8 cellular contexts compared by ENCODE assay signal in the genomic region with DNA sequence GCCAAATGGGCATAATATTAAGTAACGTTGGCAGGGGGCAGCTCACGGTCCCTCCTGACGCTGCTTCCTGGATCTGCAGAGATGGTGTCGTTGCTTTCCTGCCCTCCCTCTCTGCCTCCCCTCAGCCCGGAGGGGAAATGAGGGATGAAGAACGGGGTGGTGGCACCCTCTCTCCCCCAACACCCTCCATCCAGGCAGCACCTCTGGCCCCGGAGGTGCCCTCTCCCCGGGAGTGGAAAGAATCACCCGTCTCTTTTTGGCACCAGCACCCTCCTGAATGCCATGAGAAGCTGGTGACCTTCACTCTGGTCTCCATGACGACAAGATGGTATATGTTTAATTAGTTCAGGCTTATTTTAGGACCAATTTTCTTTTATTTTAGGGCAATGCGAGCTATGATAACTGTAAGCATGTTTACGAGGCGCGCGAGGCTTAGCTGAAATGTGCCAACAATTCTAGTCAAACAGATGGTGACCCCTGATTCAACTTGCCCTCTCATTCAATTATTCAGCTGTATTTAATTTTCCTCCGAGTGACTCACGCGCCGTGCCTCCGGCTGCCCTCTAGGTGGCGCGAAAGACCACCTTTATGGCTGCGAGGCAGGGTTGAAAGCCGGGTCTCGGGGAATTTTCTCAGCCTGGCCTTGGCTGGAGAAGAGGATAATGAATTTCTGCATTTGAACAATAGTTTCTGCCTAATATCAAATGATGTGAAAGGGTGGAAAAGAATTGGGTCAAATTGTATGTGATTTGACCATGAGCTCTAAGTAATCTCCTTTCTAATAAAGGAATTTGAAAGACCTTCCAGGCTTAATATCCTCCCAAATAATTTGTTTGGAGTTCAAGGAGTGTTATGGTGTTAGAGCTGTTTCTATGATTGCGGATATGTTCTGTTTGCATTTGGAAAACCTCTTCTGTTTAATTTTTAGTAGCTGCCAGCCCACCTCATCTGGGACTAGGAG.
DNase-seq lines count a peak whose midpoint lies in the region; ATAC-seq and TF ChIP-seq lines count a peak whose summit lies in the region.

No MANE protein-coding gene starts in this region.

- ATAC-seq in GM18868 (IDR thresholded peaks at IDR 0.05; ENCODE audit: unreplicated experiment) (peak; percentile 57), GM21360 (IDR thresholded peaks at IDR 0.05; ENCODE audit: unreplicated experiment) (no peak)

- DNase-seq in AG08395 (ENCODE audit: low spot score): peak; percentile 93
- DNase-seq in NCI-H446 (lab: John Stamatoyannopoulos, UW): peak; percentile 65 to 86
- peak; percentile 85 for DNase-seq in activated CD4-positive, alpha-beta T cell treated with anti-CD3 and anti-CD28 coated beads, Interleukin-2, amount 10 ng/mL, durations not matched to agents 24 days and 14 days
- peak; percentile 82 for DNase-seq in ecto neural progenitor cell (ENCODE audit: low spot score)
- DNase-seq in lower leg skin (ENCODE audit: low spot score in 2 of 2): peak; percentile 78 to 95
- peak in 2 of 3 donors; percentile 32 to 37 for DNase-seq in stimulated activated CD4-positive, alpha-beta T cell treated with anti-CD3 and anti-CD28 coated beads, TNF-alpha, amount 100 ng/mL, for 48 hours (ENCODE audit: low read depth in 3 of 3)

- TF ChIP-seq CTCF in lower leg skin (IDR thresholded peaks at IDR 0.05): peak in 1 of 3 donors; percentile 65

- H3K27me3 Mint-ChIP-seq in activated CD4-positive, alpha-beta T cell treated with anti-CD3 and anti-CD28 coated beads, Interleukin-2, amount 10 ng/mL, durations not matched to agents 24 days and 14 days: peaks cover 13% of the 10 kb centered on the region

- H3K27ac Mint-ChIP-seq in activated CD4-positive, alpha-beta T cell treated with anti-CD3 and anti-CD28 coated beads, Interleukin-2, amount 10 ng/mL, durations not matched to agents 24 days and 14 days: no peak overlapping the region

- H3K4me1 Mint-ChIP-seq in activated CD4-positive, alpha-beta T cell treated with anti-CD3 and anti-CD28 coated beads, Interleukin-2, amount 10 ng/mL, durations not matched to agents 24 days and 14 days: no peaks in the 10 kb centered on the region

- no peak overlapping the region for H3K4me3 ChIP-seq in lower leg skin (ENCODE audit: low read depth, poor library complexity, severe bottlenecking)

- no peaks in the 10 kb centered on the region for H3K9me3 Mint-ChIP-seq in activated CD4-positive, alpha-beta T cell treated with anti-CD3 and anti-CD28 coated beads, Interleukin-2, amount 10 ng/mL, durations not matched to agents 24 days and 14 days

- TF ChIP-seq POLR2A in lower leg skin (IDR thresholded peaks at IDR 0.05): no peak

- intact Hi-C loops in activated CD4-positive, alpha-beta T cell treated with anti-CD3 and anti-CD28 coated beads, Interleukin-2, amount 10 ng/mL, durations not matched to agents 24 days and 14 days (cut with micrococcal nuclease): loop anchor here (5.0 kb wide), 1 partner anchor 669 kb away; no protein-coding TSS in a partner anchor
- intact Hi-C loops in lower leg skin (cut with DNase I; ENCODE audit: low total_unique reads): loop anchor here (5.0 kb wide), 1 partner anchor 1539 kb away; no protein-coding TSS in a partner anchor

- whole genome bisulfite sequencing in lower leg skin, 2 donors: 12 to 18% methylated on average over 26 of the region's 26 CpGs

- no peaks in the 10 kb centered on the region for H3K36me3 Mint-ChIP-seq in activated CD4-positive, alpha-beta T cell treated with anti-CD3 and anti-CD28 coated beads, Interleukin-2, amount 10 ng/mL, durations not matched to agents 24 days and 14 days (ENCODE audit: low read depth)

- H3K4me3 Mint-ChIP-seq in activated CD4-positive, alpha-beta T cell treated with anti-CD3 and anti-CD28 coated beads, Interleukin-2, amount 10 ng/mL, durations not matched to agents 24 days and 14 days: no peak overlapping the region

Comparison
In these comparisons a context has a peak if more than half of its experiments do, and no peak if none do; other contexts are left out.
1. DNase-seq: peak in every context shown above with its lines; median percentile 93 in AG08395; 86 in lower leg skin; 85 in activated CD4-positive, alpha-beta T cell treated with anti-CD3 and anti-CD28 coated beads, Interleukin-2, amount 10 ng/mL, durations not matched to agents 24 days and 14 days; 82 in ecto neural progenitor cell; 76 in NCI-H446; 34 in stimulated activated CD4-positive, alpha-beta T cell treated with anti-CD3 and anti-CD28 coated beads, TNF-alpha, amount 100 ng/mL, for 48 hours.